In the genomic region with DNA sequence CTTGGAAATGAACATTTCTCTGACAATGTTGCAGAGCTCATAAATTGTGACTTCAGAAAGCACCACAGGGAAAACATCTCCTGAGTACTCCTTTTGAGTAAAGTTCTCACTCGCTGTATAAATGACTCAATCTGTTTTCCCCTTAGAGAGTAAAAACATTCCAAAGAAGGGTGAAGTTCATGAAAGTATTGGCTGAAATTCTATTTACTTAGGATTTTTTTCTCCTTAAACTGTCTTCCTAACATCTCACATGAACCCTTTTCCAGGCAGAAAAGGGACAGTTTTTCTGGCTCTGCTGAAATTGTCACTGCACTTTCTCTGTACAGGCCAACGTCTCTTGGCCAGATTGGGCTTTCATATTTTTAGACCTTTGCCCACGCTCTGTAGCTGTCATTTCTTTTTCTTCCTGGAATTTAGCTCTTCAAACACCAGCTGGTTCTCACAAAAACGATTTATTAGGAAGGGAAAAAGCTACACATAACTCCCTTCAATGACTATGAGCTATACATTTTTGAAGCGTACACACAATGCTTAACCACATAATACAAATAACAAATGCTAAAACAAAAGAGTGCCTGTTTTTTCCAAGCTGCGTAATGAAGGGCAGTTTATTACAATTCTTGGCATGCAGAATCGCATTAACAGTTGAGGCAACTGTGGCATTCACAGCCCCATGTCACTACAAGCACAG, we compare ENCODE assay signal across 12 cellular contexts.
DNase-seq lines count a peak whose midpoint lies in the region; ATAC-seq, FAIRE-seq and TF ChIP-seq lines count a peak whose summit lies in the region.
"Had no signal": no experiment of that assay in that cellular context is flagged by ENCODE, and none has a peak within 500 bp of the region (broad histone marks: within the 10 kb centered on the region; RNA-seq: fewer than 3 reads in every experiment).

No MANE protein-coding gene starts in this region.

- TF ChIP-seq CTCF in neutrophil (IDR thresholded peaks at IDR 0.05) (no peak), upper lobe of right lung (IDR thresholded peaks at IDR 0.05) (no peak)

- peaks cover 9% of the 10 kb centered on the region for H3K4me1 Mint-ChIP-seq in activated T-helper 2 cell treated with anti-CD3 and anti-CD28 coated beads, Interferon-gamma antibody, Interleukin-2, Interleukin-4, amounts not matched to agents 10 μg/mL and 5 μg/mL and 100 μg/mL, durations not matched to agents 14 hours and 24 hours and 36 hours (ENCODE audit: low read depth)
- H3K4me1 Mint-ChIP-seq: memory B cell, T-helper 17 cell had no signal

- peaks cover 63% of the 10 kb centered on the region for H3K36me3 Mint-ChIP-seq in activated T-helper 2 cell treated with anti-CD3 and anti-CD28 coated beads, Interferon-gamma antibody, Interleukin-2, Interleukin-4, amounts not matched to agents 10 μg/mL and 5 μg/mL and 100 μg/mL, durations not matched to agents 14 hours and 24 hours and 36 hours (ENCODE audit: low read depth)
- H3K36me3 Mint-ChIP-seq: memory B cell had no signal

- H3K27ac ChIP-seq in adipose tissue (ENCODE audit: low read depth, low read length) (peak overlapping the region; percentile 64), neutrophil (peak overlapping the region; percentile 31), upper lobe of right lung (peak overlapping the region; percentile 55)

- no peaks in the 10 kb centered on the region for H3K9me3 Mint-ChIP-seq in activated T-helper 2 cell treated with anti-CD3 and anti-CD28 coated beads, Interferon-gamma antibody, Interleukin-2, Interleukin-4, amounts not matched to agents 10 μg/mL and 5 μg/mL and 100 μg/mL, durations not matched to agents 14 hours and 24 hours and 36 hours
- H3K9me3 Mint-ChIP-seq: memory B cell had no signal

- no peak overlapping the region for H3K4me3 Mint-ChIP-seq in activated T-helper 2 cell treated with anti-CD3 and anti-CD28 coated beads, Interferon-gamma antibody, Interleukin-2, Interleukin-4, amounts not matched to agents 10 μg/mL and 5 μg/mL and 100 μg/mL, durations not matched to agents 14 hours and 24 hours and 36 hours (ENCODE audit: low read depth)
- H3K4me3 Mint-ChIP-seq: memory B cell, T-helper 17 cell had no signal

- H3K36me3 ChIP-seq in neutrophil = peaks cover 29% of the 10 kb centered on the region
- no peaks in the 10 kb centered on the region for H3K36me3 ChIP-seq in upper lobe of right lung

- no peak overlapping the region for H3K4me3 ChIP-seq in neutrophil (ENCODE audit: low read depth in 1 of 2, low read length in 1 of 2)
- no peak overlapping the region for H3K4me3 ChIP-seq in upper lobe of right lung

- peak; percentile 96 for DNase-seq in foreskin melanocyte
- DNase-seq in upper lobe of right lung = no peak
- DNase-seq in urothelium cell line (ENCODE audit: low spot score) = no peak
- DNase-seq in activated T-helper 2 cell treated with anti-CD3 and anti-CD28 coated beads, Interferon-gamma antibody, Interleukin-2, Interleukin-4, amounts not matched to agents 10 μg/mL and 5 μg/mL and 100 μg/mL, durations not matched to agents 14 hours and 24 hours and 36 hours (ENCODE audit: low spot score) = no peak
- DNase-seq in NCI-H226 = no peak
- DNase-seq: DND-41; effector CD4-positive, alpha-beta T cell; T-helper 17 cell had no signal

- H3K9me3 ChIP-seq in neutrophil (no peaks in the 10 kb centered on the region), upper lobe of right lung (no peaks in the 10 kb centered on the region)

- no peak for ATAC-seq in upper lobe of right lung
- ATAC-seq in GM18520 (IDR thresholded peaks at IDR 0.05; ENCODE audit: unreplicated experiment) = no peak
- ATAC-seq: T-helper 17 cell had no signal

- H3K27ac Mint-ChIP-seq in activated T-helper 2 cell treated with anti-CD3 and anti-CD28 coated beads, Interferon-gamma antibody, Interleukin-2, Interleukin-4, amounts not matched to agents 10 μg/mL and 5 μg/mL and 100 μg/mL, durations not matched to agents 14 hours and 24 hours and 36 hours = no peak overlapping the region
- H3K27ac Mint-ChIP-seq: memory B cell, T-helper 17 cell had no signal

- H3K27me3 Mint-ChIP-seq in activated T-helper 2 cell treated with anti-CD3 and anti-CD28 coated beads, Interferon-gamma antibody, Interleukin-2, Interleukin-4, amounts not matched to agents 10 μg/mL and 5 μg/mL and 100 μg/mL, durations not matched to agents 14 hours and 24 hours and 36 hours (ENCODE audit: low read depth) = no peaks in the 10 kb centered on the region
- H3K27me3 Mint-ChIP-seq: memory B cell had no signal

- H3K4me1 ChIP-seq in neutrophil (ENCODE audit: control insufficient read depth in 1 of 2, insufficient read depth in 1 of 2, low read depth in 1 of 2, low read length in 1 of 2) = peaks cover 4% of the 10 kb centered on the region in 2 experiments
- H3K4me1 ChIP-seq in upper lobe of right lung = no peaks in the 10 kb centered on the region

- intact Hi-C loops in upper lobe of right lung (cut with DNase I) = no loop called here
- intact Hi-C loops in activated T-helper 2 cell treated with anti-CD3 and anti-CD28 coated beads, Interferon-gamma antibody, Interleukin-2, Interleukin-4, amounts not matched to agents 10 μg/mL and 5 μg/mL and 100 μg/mL, durations not matched to agents 14 hours and 24 hours and 36 hours (cut with micrococcal nuclease) = no loop called here

- FAIRE-seq in urothelium cell line (lab: Jason Lieb, UNC) = no peak

- H3K27me3 ChIP-seq in neutrophil (no peaks in the 10 kb centered on the region), upper lobe of right lung (no peaks in the 10 kb centered on the region)

- 47 to 55% (median 49%) methylated on average over 7 of the region's 7 CpGs for WGBS in adipose tissue, 3 donors
